In genomic region chr14:97058589-97058988, GRCh38 we compare ENCODE assay signal across 6 cellular contexts.
"Had no signal": no experiment of that assay in that cellular context is flagged by ENCODE, and none has a peak within 500 bp of the region (broad histone marks: within the 10 kb centered on the region; RNA-seq: fewer than 3 reads in every experiment).

No MANE protein-coding gene starts in this region.

- H3K4me3 ChIP-seq: GM23248, HAP-1 had no signal

- H3K9me3 ChIP-seq: HAP-1 had no signal

- H3K4me1 ChIP-seq: HAP-1 had no signal

- DNase-seq: GM23248, GOT3, H7, IMR-90, KG1 had no signal

- H3K36me3 ChIP-seq: HAP-1 had no signal

- H2AFZ ChIP-seq: GM23248 had no signal

- H3K9ac ChIP-seq: GM23248 had no signal

- H3K27ac ChIP-seq: GM23248 had no signal
